Comparison of ENCODE assay signal across 8 cellular contexts in genomic region chr14:103563089-103563620, GRCh38. TPM values are rescaled to one million over a fixed set of nuclear protein-coding genes. Genes with fewer than 3 reads are reported as not detected.
DNase-seq lines count a peak whose midpoint lies in the region; ATAC-seq and TF ChIP-seq lines count a peak whose summit lies in the region.

No MANE protein-coding gene starts in this region.

- no peaks in the 10 kb centered on the region for H3K9me3 ChIP-seq in SJCRH30 (replicated peaks)
- H3K9me3 ChIP-seq in neural progenitor cell (ENCODE audit: low read depth), result no peaks in the 10 kb centered on the region

- H3K27ac ChIP-seq in ACC112 (ENCODE audit: low read depth, low read length), result peak overlapping the region; percentile 97
- H3K27ac ChIP-seq in SJCRH30, result peak overlapping the region; percentile 71; the same call in 1 of the 2 replicates
- peak overlapping the region; percentile 99 for H3K27ac ChIP-seq in neural progenitor cell

- no peak for DNase-seq in SJCRH30
- peak; percentile 67 for DNase-seq in epithelial cell of esophagus (ENCODE audit: low read depth)
- no peak for DNase-seq in neural progenitor cell (ENCODE audit: low spot score)
- DNase-seq in NCI-H2029 treated with DMSO at 0.1 percent for 48 hours (lab: John Stamatoyannopoulos, UW), result no peak
- DNase-seq in activated CD8-positive, alpha-beta memory T cell treated with anti-CD3 and anti-CD28 coated beads for 24 hours, result no peak

- H4K20me1 ChIP-seq in neural progenitor cell (ENCODE audit: low read depth), result peaks cover 58% of the 10 kb centered on the region

- H3F3A ChIP-seq in neural progenitor cell (ENCODE audit: low read depth), result peaks cover 30% of the 10 kb centered on the region

- H3K36me3 Mint-ChIP-seq in neural progenitor cell, result peaks cover 13% of the 10 kb centered on the region

- H3K4me1 Mint-ChIP-seq in neural progenitor cell, result peaks cover 45% of the 10 kb centered on the region

- no peak for TF ChIP-seq CTCF in epithelial cell of esophagus (IDR thresholded peaks at IDR 0.05; ENCODE audit: insufficient read depth, low read depth, low read length, missing control alignments)
- TF ChIP-seq CTCF in neural progenitor cell (IDR thresholded peaks at IDR 0.05), result no peak

- ATAC-seq in GM19035 (IDR thresholded peaks at IDR 0.05; ENCODE audit: unreplicated experiment) (peak; percentile 42), HG03280 (IDR thresholded peaks at IDR 0.05; ENCODE audit: unreplicated experiment) (peak; percentile 28)

- peak overlapping the region; percentile 96 for H3K4me2 ChIP-seq in neural progenitor cell

- H3K36me3 ChIP-seq in ACC112 (ENCODE audit: insufficient read depth, low read length) (peaks cover 19% of the 10 kb centered on the region), SJCRH30 (peaks cover 20% of the 10 kb centered on the region), neural progenitor cell (peaks cover 8% of the 10 kb centered on the region)

- H3K27ac Mint-ChIP-seq in neural progenitor cell, result no peak overlapping the region

- H2AFZ ChIP-seq in ACC112 (ENCODE audit: low read length, unreplicated experiment) (peak overlapping the region; percentile 94), neural progenitor cell (replicated peaks) (peak overlapping the region; percentile 84)

- H3K79me2 ChIP-seq in ACC112 (ENCODE audit: control insufficient read depth, insufficient read depth, low read length, unreplicated experiment) (peaks cover 90% of the 10 kb centered on the region), neural progenitor cell (ENCODE audit: low read depth) (peaks cover 96% of the 10 kb centered on the region)

- H3K27me3 ChIP-seq in ACC112 (ENCODE audit: insufficient read depth, low read length) (no peaks in the 10 kb centered on the region), SJCRH30 (no peaks in the 10 kb centered on the region), neural progenitor cell (no peaks in the 10 kb centered on the region)

- H3K9ac ChIP-seq in neural progenitor cell, result peak overlapping the region; percentile 64

- peak overlapping the region; percentile 92 for H3K4me3 Mint-ChIP-seq in neural progenitor cell

- no peaks in the 10 kb centered on the region for H3K9me3 Mint-ChIP-seq in neural progenitor cell

- H3K4me1 ChIP-seq in ACC112 (ENCODE audit: control insufficient read depth, insufficient read depth, low read length, unreplicated experiment), result peaks cover 37% of the 10 kb centered on the region
- peaks cover 10% of the 10 kb centered on the region for H3K4me1 ChIP-seq in SJCRH30
- H3K4me1 ChIP-seq in neural progenitor cell, result peaks cover 16% of the 10 kb centered on the region

- H3K27me3 Mint-ChIP-seq in neural progenitor cell (ENCODE audit: insufficient read depth, low read depth), result no peaks in the 10 kb centered on the region

- H3K4me3 ChIP-seq in ACC112 (ENCODE audit: low read depth, low read length), result peak overlapping the region; percentile 99
- peak overlapping the region; percentile 94 for H3K4me3 ChIP-seq in SJCRH30
- peak overlapping the region; percentile 92 for H3K4me3 ChIP-seq in epithelial cell of esophagus (ENCODE audit: low read length)
- H3K4me3 ChIP-seq in neural progenitor cell, result peak overlapping the region; percentile 97

RNA-seq across cellular contexts. Expression of gene COA8, which starts 0.4 kb away (rescaled TPM):
- 43.0 and 47.2 TPM in 2 replicates for total RNA-seq in SJCRH30 (2014; rRNA removed; shearing (Covaris generic))
- 38.6 and 72.3 TPM in 2 replicates for total RNA-seq in neural progenitor cell (ENCODE audit: low replicate concordance)

RNA-seq across cellular contexts. Expression of gene BAG5, which starts 0.7 kb away (rescaled TPM):
- total RNA-seq in SJCRH30 (2014; rRNA removed; shearing (Covaris generic)), result 43.7 and 45.9 TPM in 2 replicates
- total RNA-seq in neural progenitor cell (ENCODE audit: low replicate concordance), result 19.4 and 59.9 TPM in 2 replicates

RNA-seq across cellular contexts. Expression of gene TRMT61A, which starts 34.2 kb away (rescaled TPM):
- 18.1 and 18.7 TPM in 2 replicates for total RNA-seq in SJCRH30 (2014; rRNA removed; shearing (Covaris generic))
- total RNA-seq in neural progenitor cell (ENCODE audit: low replicate concordance), result 1.2 and 5.6 TPM in 2 replicates

RNA-seq across cellular contexts. Expression of gene CKB, which starts 40.5 kb away (rescaled TPM):
- total RNA-seq in SJCRH30 (2014; rRNA removed; shearing (Covaris generic)), result 66.4 and 84.4 TPM in 2 replicates
- 54.2 and 173 TPM in 2 replicates for total RNA-seq in neural progenitor cell (ENCODE audit: low replicate concordance)
